ENCODE assay signal across 11 cellular contexts in the genomic region with DNA sequence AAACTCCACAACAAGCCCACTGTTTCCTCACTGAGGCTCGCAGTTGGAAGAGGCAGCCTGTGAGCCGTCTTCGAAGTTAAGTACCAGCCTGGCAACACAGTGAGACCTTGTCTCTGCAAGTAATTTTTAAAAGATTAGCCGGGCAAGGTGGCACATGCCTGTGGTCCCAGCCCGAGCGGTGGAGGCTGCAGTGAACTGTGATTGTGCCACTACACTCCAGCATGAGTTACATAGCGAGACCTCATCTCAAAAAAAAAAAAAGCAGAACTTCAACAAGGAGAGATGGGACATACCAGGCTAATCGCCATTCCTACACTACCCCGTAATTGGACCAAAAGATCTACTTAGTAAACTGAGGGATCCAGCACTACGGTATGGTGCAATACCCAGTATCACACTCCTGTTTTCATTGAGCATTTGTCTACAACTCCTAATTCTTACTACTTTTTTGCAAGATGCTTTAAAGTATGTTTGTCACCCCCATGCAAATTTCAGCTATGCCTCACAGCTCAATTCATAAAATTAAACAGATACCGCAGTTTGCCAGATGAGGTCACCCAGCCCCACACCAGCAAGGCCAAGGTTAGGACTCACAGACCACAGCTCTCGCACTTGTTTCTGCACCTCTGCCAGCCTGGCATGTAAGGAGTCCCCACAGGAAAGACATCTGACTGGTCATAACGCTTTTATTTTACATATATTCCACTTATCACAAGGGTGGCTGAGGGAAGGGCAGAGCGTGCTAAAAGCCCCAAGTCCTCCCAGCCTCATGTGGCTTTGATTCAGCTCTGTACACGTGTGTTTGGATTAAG. TPM values are rescaled to one million over a fixed set of nuclear protein-coding genes. Genes with fewer than 3 reads are reported as not detected.
A peak's percentile ranks its signal among the peaks of the same experiment; 100 is the strongest.
DNase-seq lines count a peak whose midpoint lies in the region; ATAC-seq and TF ChIP-seq lines count a peak whose summit lies in the region.
"Had no signal": no experiment of that assay in that cellular context is flagged by ENCODE, and none has a peak within 500 bp of the region (broad histone marks: within the 10 kb centered on the region; RNA-seq: fewer than 3 reads in every experiment).

No MANE protein-coding gene starts in this region.

- peaks cover 27% of the 10 kb centered on the region for H3K36me3 Mint-ChIP-seq in T-helper 2 cell treated with Interferon-gamma antibody and Interleukin-4, amounts not matched to agents 5 μg/mL and 100 μg/mL, for 36 hours (ENCODE audit: low read depth)

- no TSS peak for BruUV-seq in PC-3 (replicated peaks; lab: Mats Ljungman, UMichigan)

- no peak overlapping the region for H3K27ac Mint-ChIP-seq in T-helper 2 cell treated with Interferon-gamma antibody and Interleukin-4, amounts not matched to agents 5 μg/mL and 100 μg/mL, for 36 hours

- H3K9me3 ChIP-seq in PC-3 (ENCODE audit: low read length), result no peaks in the 10 kb centered on the region
- H3K9me3 ChIP-seq: esophagus muscularis mucosa had no signal

- no peaks in the 10 kb centered on the region for H3K27me3 ChIP-seq in PC-3 (ENCODE audit: low read length)
- H3K27me3 ChIP-seq: esophagus muscularis mucosa had no signal

- H2AFZ ChIP-seq in PC-3 (ENCODE audit: low read length), result no peak overlapping the region

- H3F3A ChIP-seq in PC-3 (ENCODE audit: low read length, unreplicated experiment), result peaks cover 3% of the 10 kb centered on the region

- H3K4me3 Mint-ChIP-seq in T-helper 2 cell treated with Interferon-gamma antibody and Interleukin-4, amounts not matched to agents 5 μg/mL and 100 μg/mL, for 36 hours, result no peak overlapping the region

- H3K4me1 ChIP-seq in PC-3 (ENCODE audit: insufficient read depth, low read length), result peaks cover 2% of the 10 kb centered on the region; the same call in 1 of the 2 replicates

- peak; percentile 81 for DNase-seq in germinal center (ENCODE audit: low spot score)
- no peak for DNase-seq in T-helper 2 cell treated with Interferon-gamma antibody and Interleukin-4, amounts not matched to agents 5 μg/mL and 100 μg/mL, for 36 hours (ENCODE audit: low spot score)
- DNase-seq in NCI-H1417 treated with DMSO at 0.1 percent for 48 hours (lab: John Stamatoyannopoulos, UW), result no peak
- no peak for DNase-seq in PC-3
- DNase-seq: amygdala, MM.1S had no signal

- TF ChIP-seq CTCF in PC-3 (conservative IDR thresholded peaks at IDR 0.05; ENCODE audit: low read depth, low read length), result no peak

- H3K27me3 Mint-ChIP-seq in T-helper 2 cell treated with Interferon-gamma antibody and Interleukin-4, amounts not matched to agents 5 μg/mL and 100 μg/mL, for 36 hours (ENCODE audit: low read depth), result no peaks in the 10 kb centered on the region

- H3K4me1 Mint-ChIP-seq in T-helper 2 cell treated with Interferon-gamma antibody and Interleukin-4, amounts not matched to agents 5 μg/mL and 100 μg/mL, for 36 hours (ENCODE audit: low read depth), result peaks cover 6% of the 10 kb centered on the region

- CTCF ChIA-PET in PC-3 (lab: Charles Lee), result interaction anchor here (0.7 to 1.0 kb wide), 2 partner anchors 10 to 87 kb away, joined by 5 read pairs; no protein-coding TSS in a partner anchor

- H3K36me3 ChIP-seq in PC-3 (ENCODE audit: low read depth, low read length), result peaks cover 29% of the 10 kb centered on the region

- no peak overlapping the region for H3K4me3 ChIP-seq in PC-3 (ENCODE audit: low read length)
- H3K4me3 ChIP-seq: esophagus muscularis mucosa had no signal

- no peak overlapping the region for H3K9ac ChIP-seq in PC-3 (ENCODE audit: low read length)

- no peaks in the 10 kb centered on the region for H3K9me2 ChIP-seq in PC-3 (replicated peaks; ENCODE audit: low read length)

- no peak overlapping the region for H3K27ac ChIP-seq in PC-3 (ENCODE audit: low read length)
- H3K27ac ChIP-seq: esophagus muscularis mucosa had no signal

- intact Hi-C loops in PC-3 (cut with micrococcal nuclease), result loop anchor here (5.0 to 10.0 kb wide), 2 partner anchors 131 to 653 kb away; no protein-coding TSS in a partner anchor

- peaks cover 8% of the 10 kb centered on the region for H3K9me3 Mint-ChIP-seq in T-helper 2 cell treated with Interferon-gamma antibody and Interleukin-4, amounts not matched to agents 5 μg/mL and 100 μg/mL, for 36 hours

- POLR2A ChIA-PET in PC-3 (lab: Charles Lee; ENCODE audit: unreplicated experiment), result no interaction called here

- H4K20me1 ChIP-seq in PC-3 (ENCODE audit: low read length), result no peaks in the 10 kb centered on the region

- H3K4me2 ChIP-seq in PC-3 (ENCODE audit: low read length), result no peak overlapping the region

- no peaks in the 10 kb centered on the region for H3K79me2 ChIP-seq in PC-3 (ENCODE audit: low read length)

- peak; percentile 74 for ATAC-seq in GM18861 (IDR thresholded peaks at IDR 0.05; ENCODE audit: unreplicated experiment)
- peak; percentile 46 for ATAC-seq in GM21515 (IDR thresholded peaks at IDR 0.05; ENCODE audit: unreplicated experiment)
- ATAC-seq in HG03439 (IDR thresholded peaks at IDR 0.05; ENCODE audit: unreplicated experiment), result peak; percentile 69
- ATAC-seq in PC-3, result no peak

RNA-seq across cellular contexts. Expression of a gene that starts 21.0 kb away (rescaled TPM):
- 26.1 and 30.2 TPM in 2 replicates for total RNA-seq in PC-3 (2014; rRNA removed)

RNA-seq across cellular contexts. Expression of a gene that starts 37.1 kb away (rescaled TPM):
- not detected in 2 replicates for total RNA-seq in PC-3 (2014; rRNA removed)
- total RNA-seq: T-helper 1 cell treated with Interleukin-12 subunit alpha and Interleukin-12 subunit beta and Interleukin-4 antibody, amounts not matched to agents 30 ng/mL and 1 ng/mL, for 36 hours had no signal

RNA-seq across cellular contexts. Expression of a gene that starts 54.1 kb away (rescaled TPM):
- total RNA-seq in PC-3 (2014; rRNA removed), result 57.7 and 69.0 TPM in 2 replicates
